ENCODE assay signal across 24 cellular contexts in genomic region chr5:133047404-133047803, GRCh38.
"Had no signal": no experiment of that assay in that cellular context is flagged by ENCODE, and none has a peak within 500 bp of the region (broad histone marks: within the 10 kb centered on the region; RNA-seq: fewer than 3 reads in every experiment).

No MANE protein-coding gene starts in this region.

- H3K4me3 Mint-ChIP-seq: activated CD4-positive, alpha-beta memory T cell treated with anti-CD3 and anti-CD28 coated beads, Interleukin-2, amount 10 ng/mL, durations not matched to agents 7 days and 5 days; activated CD4-positive, alpha-beta T cell treated with anti-CD3 and anti-CD28 coated beads, Interleukin-2, amount 10 ng/mL, durations not matched to agents 24 days and 14 days; activated naive CD4-positive, alpha-beta T cell treated with anti-CD3 and anti-CD28 coated beads, Interleukin-2, amount 10 ng/mL, durations not matched to agents 7 days and 5 days; activated T-cell treated with anti-CD3 and anti-CD28 coated beads, Interleukin-2, amount 50 U/mL, for 72 hours; effector memory CD8-positive, alpha-beta T cell; natural killer cell treated with Interleukin-12 subunit alpha and Interleukin-12 subunit beta and Interleukin-15 and Interleukin-18, amount 100 ng/mL, for 72 hours had no signal

- H3K27me3 ChIP-seq: dorsolateral prefrontal cortex, esophagus squamous epithelium, gastrocnemius medialis, pancreas, upper lobe of right lung had no signal

- H3K9me3 Mint-ChIP-seq: activated CD4-positive, alpha-beta memory T cell treated with anti-CD3 and anti-CD28 coated beads, Interleukin-2, amount 10 ng/mL, durations not matched to agents 7 days and 5 days; activated CD4-positive, alpha-beta T cell treated with anti-CD3 and anti-CD28 coated beads, Interleukin-2, amount 10 ng/mL, durations not matched to agents 24 days and 14 days; activated naive CD4-positive, alpha-beta T cell treated with anti-CD3 and anti-CD28 coated beads, Interleukin-2, amount 10 ng/mL, durations not matched to agents 7 days and 5 days; activated T-cell treated with anti-CD3 and anti-CD28 coated beads, Interleukin-2, amount 50 U/mL, for 72 hours; brain; effector memory CD8-positive, alpha-beta T cell; natural killer cell treated with Interleukin-12 subunit alpha and Interleukin-12 subunit beta and Interleukin-15 and Interleukin-18, amount 100 ng/mL, for 72 hours had no signal

- H3K27ac ChIP-seq: dorsolateral prefrontal cortex, esophagus squamous epithelium, left ventricle myocardium inferior, neutrophil, pancreas, upper lobe of right lung had no signal

- H3K36me3 ChIP-seq: esophagus squamous epithelium, gastrocnemius medialis, left ventricle myocardium inferior, neutrophil, pancreas, upper lobe of right lung had no signal

- H3K27ac Mint-ChIP-seq: activated CD4-positive, alpha-beta memory T cell treated with anti-CD3 and anti-CD28 coated beads, Interleukin-2, amount 10 ng/mL, durations not matched to agents 7 days and 5 days; activated CD4-positive, alpha-beta T cell treated with anti-CD3 and anti-CD28 coated beads, Interleukin-2, amount 10 ng/mL, durations not matched to agents 24 days and 14 days; activated naive CD4-positive, alpha-beta T cell treated with anti-CD3 and anti-CD28 coated beads, Interleukin-2, amount 10 ng/mL, durations not matched to agents 7 days and 5 days; activated T-cell treated with anti-CD3 and anti-CD28 coated beads, Interleukin-2, amount 50 U/mL, for 72 hours; effector memory CD8-positive, alpha-beta T cell; natural killer cell treated with Interleukin-12 subunit alpha and Interleukin-12 subunit beta and Interleukin-15 and Interleukin-18, amount 100 ng/mL, for 72 hours; T-helper 17 cell had no signal

- H3K4me3 ChIP-seq: dorsolateral prefrontal cortex, esophagus squamous epithelium, gastrocnemius medialis, left ventricle myocardium inferior, pancreas, upper lobe of right lung had no signal

- DNase-seq: activated CD4-positive, alpha-beta memory T cell treated with anti-CD3 and anti-CD28 coated beads, Interleukin-2, amount 10 ng/mL, durations not matched to agents 7 days and 5 days; activated CD4-positive, alpha-beta T cell treated with anti-CD3 and anti-CD28 coated beads, Interleukin-2, amount 10 ng/mL, durations not matched to agents 24 days and 14 days; activated effector memory CD4-positive, alpha-beta T cell treated with Interleukin-2 at 50 U/mL for 16 hours; activated naive CD4-positive, alpha-beta T cell treated with anti-CD3 and anti-CD28 coated beads, Interleukin-2, amount 10 ng/mL, durations not matched to agents 7 days and 5 days; activated T-cell treated with anti-CD3 and anti-CD28 coated beads, Interleukin-2, amount 50 U/mL, for 72 hours; amygdala; caudate nucleus; dorsolateral prefrontal cortex; effector memory CD8-positive, alpha-beta T cell; esophagus squamous epithelium; gastrocnemius medialis; hippocampal formation; left ventricle myocardium inferior; midbrain; small intestine; stimulated activated CD4-positive, alpha-beta T cell treated with anti-CD3 and anti-CD28 coated beads, Interleukin-15, amount 100 ng/mL, for 24 hours; stimulated activated naive CD4-positive, alpha-beta T cell; T-helper 17 cell; upper lobe of right lung had no signal

- ATAC-seq: activated T-cell treated with anti-CD3 and anti-CD28 coated beads, Interleukin-2, amount 50 U/mL, for 72 hours; effector memory CD8-positive, alpha-beta T cell; gastrocnemius medialis; natural killer cell treated with Interleukin-12 subunit alpha and Interleukin-12 subunit beta and Interleukin-15 and Interleukin-18, amount 100 ng/mL, for 72 hours; pancreas; sciatic nerve; T-helper 17 cell; upper lobe of right lung had no signal

- H3K9me3 ChIP-seq: esophagus squamous epithelium, gastrocnemius medialis, left ventricle myocardium inferior, neutrophil, pancreas, upper lobe of right lung had no signal

- H3K36me3 Mint-ChIP-seq: activated naive CD4-positive, alpha-beta T cell treated with anti-CD3 and anti-CD28 coated beads, Interleukin-2, amount 10 ng/mL, durations not matched to agents 7 days and 5 days; brain; natural killer cell treated with Interleukin-12 subunit alpha and Interleukin-12 subunit beta and Interleukin-15 and Interleukin-18, amount 100 ng/mL, for 72 hours had no signal

- H3K27me3 Mint-ChIP-seq: activated CD4-positive, alpha-beta memory T cell treated with anti-CD3 and anti-CD28 coated beads, Interleukin-2, amount 10 ng/mL, durations not matched to agents 7 days and 5 days; activated naive CD4-positive, alpha-beta T cell treated with anti-CD3 and anti-CD28 coated beads, Interleukin-2, amount 10 ng/mL, durations not matched to agents 7 days and 5 days; effector memory CD8-positive, alpha-beta T cell; natural killer cell treated with Interleukin-12 subunit alpha and Interleukin-12 subunit beta and Interleukin-15 and Interleukin-18, amount 100 ng/mL, for 72 hours; T-helper 17 cell had no signal
